Comparison of ENCODE assay signal across 21 cellular contexts in genomic region chr10:15518256-15518655, GRCh38.
DNase-seq lines count a peak whose midpoint lies in the region; ATAC-seq and TF ChIP-seq lines count a peak whose summit lies in the region.
"Had no signal": no experiment of that assay in that cellular context is flagged by ENCODE, and none has a peak within 500 bp of the region (broad histone marks: within the 10 kb centered on the region; RNA-seq: fewer than 3 reads in every experiment).

No MANE protein-coding gene starts in this region.

- no peak overlapping the region for H3K4me3 ChIP-seq in brain microvascular endothelial cell (ENCODE audit: low read depth, low read length)
- no peak overlapping the region for H3K4me3 ChIP-seq in osteoblast (ENCODE audit: insufficient read depth, low read length)
- H3K4me3 ChIP-seq: gastroesophageal sphincter, pancreas, right lobe of liver had no signal

- no peaks in the 10 kb centered on the region for H3K4me1 ChIP-seq in osteoblast (ENCODE audit: insufficient read depth, low read length)
- H3K4me1 ChIP-seq: pancreas, right lobe of liver had no signal

- no peak for TF ChIP-seq CTCF in brain microvascular endothelial cell (IDR thresholded peaks at IDR 0.05; ENCODE audit: low read depth, low read length, missing control alignments)
- no peak for TF ChIP-seq CTCF in osteoblast (IDR thresholded peaks at IDR 0.05; ENCODE audit: extremely low read depth, low read depth, low read length)

- no peaks in the 10 kb centered on the region for H4K20me1 ChIP-seq in osteoblast (ENCODE audit: insufficient read depth, low read length)

- intact Hi-C loops in left ventricle myocardium superior (cut with micrococcal nuclease): no loop called here

- H2AFZ ChIP-seq in osteoblast (ENCODE audit: low read length): no peak overlapping the region

- H3K9me3 ChIP-seq in osteoblast (ENCODE audit: low read depth, low read length): no peaks in the 10 kb centered on the region
- H3K9me3 ChIP-seq: gastroesophageal sphincter, pancreas, right lobe of liver had no signal

- H3K4me2 ChIP-seq in osteoblast (ENCODE audit: insufficient read depth, low read length): no peak overlapping the region

- DNase-seq in EL: peak; percentile 84
- DNase-seq in M059J (ENCODE audit: low read depth): peak; percentile 92
- DNase-seq in brain microvascular endothelial cell: peak; percentile 38
- peak; percentile 79 for DNase-seq in osteoblast (ENCODE audit: insufficient read length, low spot score, missing footprints)
- DNase-seq in KG1 (lab: John Stamatoyannopoulos, UW): no peak
- DNase-seq in COLO668 (lab: John Stamatoyannopoulos, UW; ENCODE audit: unreplicated experiment): no peak
- DNase-seq in NCI-H345 (lab: John Stamatoyannopoulos, UW): no peak
- DNase-seq in left ventricle myocardium superior: no peak
- DNase-seq: activated CD4-positive, alpha-beta T cell treated with anti-CD3 and anti-CD28 coated beads for 48 hours; activated effector memory CD4-positive, alpha-beta T cell treated with Interleukin-2 at 50 U/mL for 16 hours; GDM1; H9; mesendoderm; naive thymus-derived CD8-positive, alpha-beta T cell; NCI-H2029 treated with DMSO at 0.1 percent for 48 hours; NCI-H446 treated with DMSO at 0.1 percent for 48 hours; pancreas; right lobe of liver; stimulated activated naive B cell treated with anti-CD40 and anti-IgM and Interleukin-4, amounts not matched to agents 10 μg/mL and 1 μg/mL and 100 μg/mL, for 72 hours; SW 1271 had no signal

- H3K27ac ChIP-seq in brain microvascular endothelial cell: no peak overlapping the region
- no peak overlapping the region for H3K27ac ChIP-seq in osteoblast (ENCODE audit: low read depth, low read length)
- H3K27ac ChIP-seq: pancreas, right lobe of liver had no signal

- in situ Hi-C loops in brain microvascular endothelial cell (cut with HindIII; ENCODE audit: low pct_ligation_motif_present, low sequenced_read_pairs): no loop called here

- H3K79me2 ChIP-seq in osteoblast (ENCODE audit: insufficient read depth, low read length): no peaks in the 10 kb centered on the region

- H3K27me3 ChIP-seq in brain microvascular endothelial cell (replicated peaks): no peaks in the 10 kb centered on the region
- peaks cover 5% of the 10 kb centered on the region for H3K27me3 ChIP-seq in osteoblast (ENCODE audit: insufficient read depth, low read length)
- H3K27me3 ChIP-seq: gastroesophageal sphincter, pancreas, right lobe of liver had no signal

- no peak for ATAC-seq in left ventricle myocardium superior
- ATAC-seq: gastroesophageal sphincter; naive thymus-derived CD8-positive, alpha-beta T cell; pancreas; right lobe of liver; stimulated activated naive B cell treated with anti-CD40 and anti-IgM and Interleukin-4, amounts not matched to agents 10 μg/mL and 1 μg/mL and 100 μg/mL, for 72 hours had no signal

- no peaks in the 10 kb centered on the region for H3K36me3 ChIP-seq in brain microvascular endothelial cell (replicated peaks)
- no peaks in the 10 kb centered on the region for H3K36me3 ChIP-seq in osteoblast (ENCODE audit: insufficient read depth, low read length)
- H3K36me3 ChIP-seq: pancreas, right lobe of liver had no signal

Comparison
In these comparisons a context has a peak if more than half of its experiments do, and no peak if none do; other contexts are left out.
1. DNase-seq: peak in EL (single experiment), M059J (single experiment), brain microvascular endothelial cell (single experiment) and osteoblast (single experiment); none in KG1 (single experiment), COLO668 (single experiment), NCI-H345 (single experiment) and left ventricle myocardium superior (single experiment).